9 cellular contexts compared by ENCODE assay signal in the genomic region with DNA sequence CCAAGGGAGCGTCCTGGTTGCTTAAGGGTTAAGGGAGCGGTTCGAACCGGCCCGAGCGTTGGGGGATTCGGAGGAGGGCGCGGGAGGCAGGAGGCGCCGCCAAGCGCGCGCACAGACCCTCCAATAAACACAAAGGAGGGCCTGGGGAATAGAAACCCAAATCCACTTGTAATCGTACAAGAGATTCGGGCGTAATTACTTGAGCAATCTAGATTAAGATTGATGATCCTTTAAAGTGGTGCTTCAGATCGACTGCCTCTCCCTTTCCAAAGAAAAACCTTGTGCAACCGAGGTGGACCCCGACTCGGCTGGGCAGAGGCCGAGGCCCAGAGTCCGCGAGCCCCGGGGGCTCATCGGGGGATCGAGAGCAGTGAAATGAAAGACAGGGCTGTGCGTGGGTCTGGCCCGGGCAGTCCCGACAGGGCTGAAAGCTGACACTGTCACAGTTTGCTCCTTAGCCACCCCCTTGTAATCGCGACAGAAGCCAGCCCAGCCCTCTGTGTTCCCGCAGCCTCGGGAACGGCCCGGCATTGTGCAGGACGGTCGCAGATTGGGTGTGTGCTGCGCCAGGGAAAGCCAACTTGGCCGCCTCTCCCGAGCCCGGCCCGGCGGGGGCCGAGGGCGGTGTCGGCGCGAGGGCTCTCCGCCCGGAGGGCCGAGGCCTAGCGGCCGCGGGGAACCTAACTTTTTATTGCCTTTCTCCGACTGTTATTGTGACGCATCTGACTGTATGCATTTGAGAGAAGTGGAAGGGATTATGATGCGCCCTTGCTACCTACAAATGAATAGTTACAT. TPM values are rescaled to one million over a fixed set of nuclear protein-coding genes. Genes with fewer than 3 reads are reported as not detected.
A peak's percentile ranks its signal among the peaks of the same experiment; 100 is the strongest.
DNase-seq lines count a peak whose midpoint lies in the region; TF ChIP-seq lines count a peak whose summit lies in the region.
"Had no signal": no experiment of that assay in that cellular context is flagged by ENCODE, and none has a peak within 500 bp of the region (broad histone marks: within the 10 kb centered on the region; RNA-seq: fewer than 3 reads in every experiment).

No MANE protein-coding gene starts in this region.

- H3K9me3 ChIP-seq in ascending aorta (no peaks in the 10 kb centered on the region), right atrium auricular region (no peaks in the 10 kb centered on the region)

- H3K36me3 ChIP-seq in ascending aorta: no peaks in the 10 kb centered on the region
- no peaks in the 10 kb centered on the region for H3K36me3 ChIP-seq in right atrium auricular region

- peak overlapping the region; percentile 28 to 35 for H3K27ac ChIP-seq in ascending aorta
- H3K27ac ChIP-seq in right atrium auricular region: peak overlapping the region; percentile 73 to 74

- intact Hi-C loops in ascending aorta (cut with DNase I): no loop called here
- intact Hi-C loops in posterior vena cava (cut with DNase I): loop anchor here in 1 of 2 donors (10.0 kb wide), 1 partner anchor 484 kb away; no protein-coding TSS in a partner anchor

- peaks cover 0 to 3% of the 10 kb centered on the region in 2 donors for H3K4me1 ChIP-seq in ascending aorta
- H3K4me1 ChIP-seq in right atrium auricular region: peaks cover 0 to 8% of the 10 kb centered on the region in 2 donors

- H3K4me3 ChIP-seq in ascending aorta (peak overlapping the region; percentile 45 to 68), right atrium auricular region (peak overlapping the region; percentile 34 to 52)

- no peak for TF ChIP-seq CTCF in ascending aorta (IDR thresholded peaks at IDR 0.05)
- TF ChIP-seq CTCF in right atrium auricular region (IDR thresholded peaks at IDR 0.05): no peak

- DNase-seq in ELF-1 (ENCODE audit: low read depth, low spot score) (peak; percentile 87), ascending aorta (ENCODE audit: low spot score in 2 of 2) (no peak), right atrium auricular region (ENCODE audit: low spot score) (peak; percentile 72), posterior vena cava (ENCODE audit: low spot score) (peak; percentile 81), mesenteric fat pad (ENCODE audit: low spot score) (no peak), GM19238 (ENCODE audit: insufficient read length, low spot score) (no peak), NCI-H748 treated with DMSO at 0.1 percent for 48 hours (lab: John Stamatoyannopoulos, UW) (no peak), NCI-H2171 treated with DMSO at 0.1 percent for 48 hours (lab: John Stamatoyannopoulos, UW) (no peak)

- no peaks in the 10 kb centered on the region for H3K27me3 ChIP-seq in ascending aorta
- H3K27me3 ChIP-seq in right atrium auricular region: no peaks in the 10 kb centered on the region

RNA-seq across cellular contexts. Expression of gene MAB21L1, which starts 5.6 kb away (rescaled TPM):
- total RNA-seq in ascending aorta (not detected), right atrium auricular region (under 1 TPM; 0.83 to 0.85 TPM), posterior vena cava (under 1 TPM; 0.14 to 0.46 TPM), mesenteric fat pad (0.61 TPM)
- total RNA-seq: HT-29 had no signal

Comparison
In these comparisons a context has a peak if more than half of its experiments do, and no peak if none do; other contexts are left out.
1. DNase-seq: peak in ELF-1 (single experiment), right atrium auricular region (single experiment) and posterior vena cava (single experiment); none in ascending aorta (0 of 2), mesenteric fat pad (single experiment), GM19238 (single experiment), NCI-H748 treated with DMSO at 0.1 percent for 48 hours (single experiment) and NCI-H2171 treated with DMSO at 0.1 percent for 48 hours (single experiment).